ENCODE assay signal across 9 cellular contexts in the genomic region with DNA sequence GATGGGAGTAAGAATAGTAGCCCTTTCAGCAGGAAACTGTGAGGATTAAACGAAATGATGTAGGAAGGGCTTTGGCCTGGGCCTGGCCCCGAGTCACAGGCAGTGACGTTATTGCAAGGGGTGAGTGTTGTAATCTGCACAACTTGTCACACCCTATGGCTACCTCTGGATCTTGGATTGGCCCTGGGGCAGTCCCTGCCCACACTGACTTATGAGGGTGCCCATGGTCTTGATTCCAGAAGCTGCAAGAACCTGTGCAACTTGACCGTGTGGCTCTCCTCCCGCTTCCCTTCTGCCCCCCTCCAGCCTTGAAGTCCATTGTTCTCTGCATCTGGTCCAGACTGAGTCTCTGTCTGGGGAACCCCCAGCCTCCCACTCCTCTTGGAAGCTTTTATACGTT. TPM values are rescaled to one million over a fixed set of nuclear protein-coding genes. Genes with fewer than 3 reads are reported as not detected.
DNase-seq lines count a peak whose midpoint lies in the region; ATAC-seq and TF ChIP-seq lines count a peak whose summit lies in the region.
"Had no signal": no experiment of that assay in that cellular context is flagged by ENCODE, and none has a peak within 500 bp of the region (broad histone marks: within the 10 kb centered on the region; RNA-seq: fewer than 3 reads in every experiment).

No MANE protein-coding gene starts in this region.

- peak overlapping the region; percentile 79 for H3K4me3 Mint-ChIP-seq in activated CD8-positive, alpha-beta T cell treated with anti-CD3 and anti-CD28 coated beads for 36 hours

- ATAC-seq in Right ventricle myocardium inferior (peak; percentile 38), Right ventricle myocardium superior (ENCODE audit: poor library complexity) (peak; percentile 45), GM21367 (IDR thresholded peaks at IDR 0.05; ENCODE audit: unreplicated experiment) (no peak), HG02981 (IDR thresholded peaks at IDR 0.05; ENCODE audit: unreplicated experiment) (no peak)
- peak; percentile 14 for ATAC-seq in activated CD8-positive, alpha-beta T cell treated with anti-CD3 and anti-CD28 coated beads for 36 hours

- peaks cover 1% of the 10 kb centered on the region for H3K36me3 Mint-ChIP-seq in activated CD8-positive, alpha-beta T cell treated with anti-CD3 and anti-CD28 coated beads for 36 hours (ENCODE audit: low read depth)

- H3K4me1 Mint-ChIP-seq in activated CD8-positive, alpha-beta T cell treated with anti-CD3 and anti-CD28 coated beads for 36 hours (ENCODE audit: low read depth) = peaks cover 45% of the 10 kb centered on the region

- H3K27ac Mint-ChIP-seq in activated CD8-positive, alpha-beta T cell treated with anti-CD3 and anti-CD28 coated beads for 36 hours = peak overlapping the region; percentile 90

- CTCF ChIA-PET in activated CD8-positive, alpha-beta T cell treated with anti-CD3 and anti-CD28 coated beads for 36 hours (lab: Charles Lee) = interaction anchor here (0.7 to 9.3 kb wide), 14 partner anchors 11 to 293 kb away, joined by 3 to 204 read pairs (median 26); partner anchors contain the start of genes DELE1, PCDH1 and RNF14

- DNase-seq in Right ventricle myocardium inferior (ENCODE audit: missing footprints) = no peak
- no peak for DNase-seq in cardiac septum (ENCODE audit: low spot score)
- DNase-seq in activated CD8-positive, alpha-beta T cell treated with anti-CD3 and anti-CD28 coated beads for 36 hours = peak; percentile 24
- no peak for DNase-seq in Right ventricle myocardium superior
- no peak for DNase-seq in T1000 (lab: John Stamatoyannopoulos, UW)

- POLR2A ChIA-PET in activated CD8-positive, alpha-beta T cell treated with anti-CD3 and anti-CD28 coated beads for 36 hours (lab: Charles Lee) = interaction anchor here (0.8 to 1.9 kb wide), 3 partner anchors 10 to 36 kb away, joined by 3 to 9 read pairs (median 5); partner anchors contain the start of gene RNF14

- no peak for TF ChIP-seq CTCF in activated CD8-positive, alpha-beta T cell treated with anti-CD3 and anti-CD28 coated beads for 36 hours (IDR thresholded peaks at IDR 0.05)

- no peaks in the 10 kb centered on the region for H3K9me3 Mint-ChIP-seq in activated CD8-positive, alpha-beta T cell treated with anti-CD3 and anti-CD28 coated beads for 36 hours

- no peaks in the 10 kb centered on the region for H3K27me3 Mint-ChIP-seq in activated CD8-positive, alpha-beta T cell treated with anti-CD3 and anti-CD28 coated beads for 36 hours

- peak overlapping the region; percentile 30 for H3K27ac ChIP-seq in temporal lobe (ENCODE audit: low read depth, low read length)
- H3K27ac ChIP-seq: ovary had no signal

- intact Hi-C loops in Right ventricle myocardium inferior (cut with DNase I) (loop anchor here (5.0 kb wide), 2 partner anchors 36 to 196 kb away; partner anchors contain the start of gene DELE1), cardiac septum (cut with DNase I) (loop anchor here (2.0 to 5.0 kb wide), 2 partner anchors 78 to 151 kb away; no protein-coding TSS in a partner anchor), Right ventricle myocardium superior (cut with DNase I) (loop anchor here (5.0 kb wide), 1 partner anchor 36 kb away; the partner anchor contains the start of gene DELE1)
- intact Hi-C loops in activated CD8-positive, alpha-beta T cell treated with anti-CD3 and anti-CD28 coated beads for 36 hours (cut with micrococcal nuclease) = no loop called here

RNA-seq across cellular contexts. Expression of gene PCDH12, which starts 0.8 kb away (rescaled TPM):
- 10.4 TPM for total RNA-seq in Right ventricle myocardium inferior
- total RNA-seq in cardiac septum = 4.9 TPM
- total RNA-seq in activated CD8-positive, alpha-beta T cell treated with anti-CD3 and anti-CD28 coated beads for 36 hours = under 1 TPM; 0.31 to 0.61 TPM
- total RNA-seq in Right ventricle myocardium superior = 9.2 TPM
- total RNA-seq in temporal lobe = 3.4 TPM

RNA-seq across cellular contexts. Expression of gene RNF14, which starts 10.1 kb away (rescaled TPM):
- total RNA-seq in Right ventricle myocardium inferior (98.0 TPM), cardiac septum (104 TPM), Right ventricle myocardium superior (104 TPM), temporal lobe (41.8 TPM)
- 10 to 100 TPM; 34.1 to 35.0 TPM for total RNA-seq in activated CD8-positive, alpha-beta T cell treated with anti-CD3 and anti-CD28 coated beads for 36 hours

RNA-seq across cellular contexts. Expression of gene DELE1, which starts 35.1 kb away (rescaled TPM):
- total RNA-seq in Right ventricle myocardium inferior (94.4 TPM), cardiac septum (115 TPM), Right ventricle myocardium superior (99.4 TPM), temporal lobe (34.4 TPM)
- 10 to 100 TPM; 50.1 to 57.4 TPM for total RNA-seq in activated CD8-positive, alpha-beta T cell treated with anti-CD3 and anti-CD28 coated beads for 36 hours

RNA-seq across cellular contexts. Expression of gene GNPDA1, which starts 54.1 kb away (rescaled TPM):
- 25.2 TPM for total RNA-seq in Right ventricle myocardium inferior
- 17.3 TPM for total RNA-seq in cardiac septum
- total RNA-seq in activated CD8-positive, alpha-beta T cell treated with anti-CD3 and anti-CD28 coated beads for 36 hours = 10 to 100 TPM; 82.4 to 88.3 TPM
- 22.7 TPM for total RNA-seq in Right ventricle myocardium superior
- total RNA-seq in temporal lobe = 16.0 TPM

Comparison
In these comparisons a context has a peak if more than half of its experiments do, and no peak if none do; other contexts are left out.
1. ATAC-seq: peak in Right ventricle myocardium inferior (single experiment), activated CD8-positive, alpha-beta T cell treated with anti-CD3 and anti-CD28 coated beads for 36 hours (single experiment) and Right ventricle myocardium superior (single experiment); none in GM21367 (single experiment) and HG02981 (single experiment).